9 cellular contexts compared by ENCODE assay signal in genomic region chr17:42122371-42123303, GRCh38. TPM values are rescaled to one million over a fixed set of nuclear protein-coding genes. Genes with fewer than 3 reads are reported as not detected.
DNase-seq lines count a peak whose midpoint lies in the region; ATAC-seq and TF ChIP-seq lines count a peak whose summit lies in the region.
"Had no signal": no experiment of that assay in that cellular context is flagged by ENCODE, and none has a peak within 500 bp of the region (broad histone marks: within the 10 kb centered on the region; RNA-seq: fewer than 3 reads in every experiment).

HSPB9 (plus strand) TSS chr17:42122804; CDS start chr17:42122851, 47 bp downstream.

- H3K4me3 ChIP-seq in HEK293 (ENCODE audit: low read depth, low read length) (no peak within 1 kb of the TSS), OCI-LY7 (ENCODE audit: low read depth, low read length, poor library complexity, severe bottlenecking) (no peak within 1 kb of the TSS), cardiac muscle cell (no peak within 1 kb of the TSS)

- TF ChIP-seq CTCF in HEK293 (tag by site-specific recombination; IDR thresholded peaks at IDR 0.05) (no peak), OCI-LY7 (conservative IDR thresholded peaks at IDR 0.05; ENCODE audit: low read length) (no peak), cardiac muscle cell (IDR thresholded peaks at IDR 0.05; ENCODE audit: low read depth, low read length) (no peak), progenitor cell of endocrine pancreas (IDR thresholded peaks at IDR 0.05; ENCODE audit: unreplicated experiment) (no peak)

- H3K36me3 ChIP-seq in HEK293 (ENCODE audit: control insufficient read depth in 2 of 2, insufficient read depth in 1 of 2, low read length in 2 of 2) (peaks cover 31 to 62% of the 10 kb centered on the region in 2 experiments), OCI-LY7 (ENCODE audit: insufficient read depth, low read length) (peaks cover 55% of the 10 kb centered on the region), cardiac muscle cell (peaks cover 9% of the 10 kb centered on the region)

- no peak for ATAC-seq in HG03045 (IDR thresholded peaks at IDR 0.05; ENCODE audit: unreplicated experiment)

- H3K79me2 ChIP-seq in OCI-LY7 (ENCODE audit: insufficient read depth, low read depth, low read length) = peaks cover 3% of the 10 kb centered on the region; the same call in 1 of the 2 replicates

- BruUV-seq in OCI-LY7 (replicated peaks; lab: Mats Ljungman, UMichigan) = no TSS peak

- H3K4me1 ChIP-seq in HEK293 (ENCODE audit: control insufficient read depth, insufficient read depth, low read length) = peaks cover 4% of the 10 kb centered on the region; the same call in 1 of the 2 replicates
- H3K4me1 ChIP-seq in OCI-LY7 (ENCODE audit: insufficient read depth, low read length, poor library complexity, severe bottlenecking) = peaks cover 30% of the 10 kb centered on the region
- no peaks in the 10 kb centered on the region for H3K4me1 ChIP-seq in cardiac muscle cell (ENCODE audit: low read depth)

- H3K4me3 Mint-ChIP-seq in progenitor cell of endocrine pancreas (ENCODE audit: low read depth) = peak within 1 kb of the TSS; percentile 68

- CTCF ChIA-PET in HEK293 (lab: Yijun Ruan, JAX) (interaction anchor here (0.6 to 17.1 kb wide), 5 partner anchors 13 to 698 kb away, joined by 3 to 260 read pairs (median 4); partner anchors contain the start of genes DNAJC7 and NKIRAS2), OCI-LY7 (lab: Charles Lee; ENCODE audit: unreplicated experiment) (no interaction called here)

- no peaks in the 10 kb centered on the region for H3K27me3 ChIP-seq in cardiac muscle cell

- H3K4me2 ChIP-seq in OCI-LY7 (ENCODE audit: low read length) = peak within 1 kb of the TSS; percentile 86; the same call in 1 of the 2 replicates

- peaks cover 4% of the 10 kb centered on the region for H3K36me3 Mint-ChIP-seq in progenitor cell of endocrine pancreas (ENCODE audit: insufficient read depth)

- H3K9me3 Mint-ChIP-seq in progenitor cell of endocrine pancreas (ENCODE audit: low read depth) = no peaks in the 10 kb centered on the region

- intact Hi-C loops in OCI-LY7 (cut with micrococcal nuclease; ENCODE audit: unreplicated experiment) = no loop called here

- no peaks in the 10 kb centered on the region for H3K9me3 ChIP-seq in HEK293 (ENCODE audit: control insufficient read depth, insufficient read depth, low read depth, low read length)
- no peaks in the 10 kb centered on the region for H3K9me3 ChIP-seq in OCI-LY7 (ENCODE audit: low read length)
- H3K9me3 ChIP-seq in cardiac muscle cell (ENCODE audit: low read depth) = no peaks in the 10 kb centered on the region

- no peak within 1 kb of the TSS for H3K27ac ChIP-seq in HEK293 (ENCODE audit: extremely low read depth, low read depth, low read length)
- H3K27ac ChIP-seq in OCI-LY7 (ENCODE audit: low read depth, low read length, poor library complexity, severe bottlenecking) = no peak within 1 kb of the TSS
- H3K27ac ChIP-seq in cardiac muscle cell = no peak within 1 kb of the TSS

- H2AFZ ChIP-seq in OCI-LY7 (ENCODE audit: low read length) = no peak within 1 kb of the TSS

- peaks cover 10% of the 10 kb centered on the region for H3K4me1 Mint-ChIP-seq in progenitor cell of endocrine pancreas (ENCODE audit: low read depth)

- peak within 1 kb of the TSS; percentile 69 for H3K27ac Mint-ChIP-seq in progenitor cell of endocrine pancreas

- DNase-seq in OCI-LY7 (ENCODE audit: low spot score) (no peak), cardiac muscle cell (ENCODE audit: low read depth in 1 of 2, low spot score in 1 of 2) (peak; percentile 26 to 61), progenitor cell of endocrine pancreas (ENCODE audit: low spot score, unreplicated experiment) (no peak), HPDE6-E6E7 (ENCODE audit: extremely low spot score) (no peak), medulla oblongata (ENCODE audit: extremely low spot score) (no peak)
- no peak for DNase-seq in stimulated activated CD4-positive, alpha-beta T cell treated with anti-CD3 and anti-CD28 coated beads, Interleukin-4, amount 100 ng/mL, for 4 hours

- H3K27me3 Mint-ChIP-seq in progenitor cell of endocrine pancreas = no peaks in the 10 kb centered on the region

- POLR2A ChIA-PET in HEK293 (lab: Yijun Ruan, JAX) = interaction anchor here (1.6 to 1.8 kb wide), 2 partner anchors 30 to 105 kb away, joined by 4 to 6 read pairs; partner anchors contain the start of gene DNAJC7
- POLR2A ChIA-PET in OCI-LY7 (lab: Charles Lee) = no interaction called here

- H3K9me2 ChIP-seq in OCI-LY7 (ENCODE audit: insufficient read depth, low read length) = no peaks in the 10 kb centered on the region

- H4K20me1 ChIP-seq in OCI-LY7 (ENCODE audit: insufficient read depth, low read length) = no peaks in the 10 kb centered on the region

TF ChIP-seq in HEK293, 187 proteins besides CTCF, POLR2A, EP300 and RAD21 (continues in another document):
- no peak for TF ChIP-seq ZNF704 (tag by site-specific recombination; IDR thresholded peaks at IDR 0.05)
- no peak for TF ChIP-seq ZNF518A (tag by site-specific recombination; conservative IDR thresholded peaks at IDR 0.05; ENCODE audit: low read depth)
- no peak for TF ChIP-seq ZFP41 (tag by site-specific recombination; IDR thresholded peaks at IDR 0.05; ENCODE audit: borderline replicate concordance)
- TF ChIP-seq ZNF777 (tag by site-specific recombination; IDR thresholded peaks at IDR 0.05; ENCODE audit: borderline replicate concordance) = no peak
- 0 out of 2 replicates have a peak, but pooled peaks have one; percentile 41 for TF ChIP-seq BCL11A (tag by site-specific recombination; IDR thresholded peaks at IDR 0.05; ENCODE audit: low read depth)
- no peak for TF ChIP-seq ZNF621 (tag by site-specific recombination; IDR thresholded peaks at IDR 0.05)
- no peak for TF ChIP-seq ZBTB48 (tag by site-specific recombination; IDR thresholded peaks at IDR 0.05)
- TF ChIP-seq ZSCAN4 (tag by site-specific recombination; IDR thresholded peaks at IDR 0.05) = no peak
- peak; percentile 43; the same call in 1 of the 2 replicates for TF ChIP-seq KLF1 (tag by site-specific recombination; IDR thresholded peaks at IDR 0.05)
- no peak for TF ChIP-seq ZNF433 (tag by site-specific recombination; IDR thresholded peaks at IDR 0.05; ENCODE audit: low read depth)
- TF ChIP-seq ZNF138 (tag by site-specific recombination; IDR thresholded peaks at IDR 0.05; ENCODE audit: borderline replicate concordance) = no peak
- no peak for TF ChIP-seq MEIS1 (CRISPR knock-in tag; IDR thresholded peaks at IDR 0.05; ENCODE audit: borderline replicate concordance)
- no peak for TF ChIP-seq ZNF707 (tag by site-specific recombination; IDR thresholded peaks at IDR 0.05)
- no peak for TF ChIP-seq ZNF37A (tag by site-specific recombination; IDR thresholded peaks at IDR 0.05)

RNA-seq across cellular contexts. Expression of gene HSPB9, which starts in this region (rescaled TPM):
- 0.16 TPM in 1 of 2 replicates, not detected in the other for total RNA-seq in OCI-LY7 (2014; rRNA removed; shearing (Covaris generic))
- total RNA-seq in OCI-LY7 (2022) = not detected in 2 replicates
- 0.06 and 0.67 TPM in 2 replicates for total RNA-seq in cardiac muscle cell
- 0.51 and 0.52 TPM in 2 replicates for polyA plus RNA-seq in cardiac muscle cell
- 0.16 TPM in 1 of 2 replicates, not detected in the other for total RNA-seq in progenitor cell of endocrine pancreas
- total RNA-seq: RPMI7951 had no signal

Comparison
In these comparisons a context has a peak if more than half of its experiments do, and no peak if none do; other contexts are left out.
1. Peak in DNase-seq in cardiac muscle cell; RNA of the gene not detected or under 1 TPM.